ENCODE assay signal across 22 cellular contexts in the genomic region with DNA sequence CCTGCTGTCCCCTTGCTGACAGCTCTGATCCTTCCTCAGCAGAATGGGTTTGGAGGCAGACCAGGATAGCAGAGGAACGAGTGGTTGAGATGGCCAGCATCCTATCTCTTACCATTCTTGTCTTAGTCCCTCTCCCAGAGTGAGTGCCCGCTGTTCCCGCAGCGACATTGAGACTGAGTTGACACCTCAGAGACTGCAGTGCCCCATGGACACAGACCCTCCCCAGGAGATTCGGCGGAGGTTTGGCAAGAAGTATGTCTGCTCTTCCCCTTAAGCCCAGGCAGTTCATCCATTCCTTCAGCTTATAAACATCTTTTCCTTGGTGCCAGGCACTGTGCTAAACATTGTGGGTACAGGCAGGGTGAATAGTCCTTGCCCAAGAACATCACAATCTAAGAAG. TPM values are rescaled to one million over a fixed set of nuclear protein-coding genes. Genes with fewer than 3 reads are reported as not detected.
"Had no signal": no experiment of that assay in that cellular context is flagged by ENCODE, and none has a peak within 500 bp of the region (broad histone marks: within the 10 kb centered on the region; RNA-seq: fewer than 3 reads in every experiment).

No MANE protein-coding gene starts in this region.

- H3K4me2 ChIP-seq: SK-N-SH had no signal

- H3K9me3 ChIP-seq: MG63, SK-N-SH had no signal

- H3K4me3 ChIP-seq: MG63 had no signal

- H3K9ac ChIP-seq: SK-N-SH had no signal

- DNase-seq: Karpas-422, KG1, MG63, NCI-H1092, NCI-H1105 treated with DMSO at 0.1 percent for 48 hours, NCI-H1417 treated with DMSO at 0.1 percent for 48 hours, NCI-H146, NCI-H2029, NCI-H2081 treated with DMSO at 0.1 percent for 48 hours, NCI-H2171, NCI-H345, NCI-H446 treated with DMSO at 0.1 percent for 48 hours, NCI-H510A treated with DMSO at 0.1 percent for 48 hours, NCI-H526 treated with DMSO at 0.1 percent for 48 hours, NCI-H774, RPMI8226, SHP77, SK-N-SH, SW 1271 had no signal

- FAIRE-seq: RCC 7860 had no signal

- H3K36me3 ChIP-seq: MG63 had no signal

- H3K27me3 ChIP-seq: MG63 had no signal

RNA-seq across cellular contexts. Expression of a gene that starts 21.2 kb away (rescaled TPM):
- total RNA-seq: SK-MEL-5 had no signal
- polyA plus RNA-seq: SK-N-SH had no signal

RNA-seq across cellular contexts. Expression of a gene that starts 21.3 kb away (rescaled TPM):
- total RNA-seq: SK-MEL-5 had no signal

RNA-seq across cellular contexts. Expression of a gene that starts 36.9 kb away (rescaled TPM):
- total RNA-seq: HT-29, SK-MEL-5 had no signal
- polyA plus RNA-seq: SK-N-SH had no signal

RNA-seq across cellular contexts. Expression of a gene that starts 37.0 kb away (rescaled TPM):
- polyA plus RNA-seq: SK-N-SH had no signal
